In genomic region chr19:16041571-16042386, GRCh38 we compare ENCODE assay signal across 8 cellular contexts. TPM values are rescaled to one million over a fixed set of nuclear protein-coding genes. Genes with fewer than 3 reads are reported as not detected.
DNase-seq lines count a peak whose midpoint lies in the region; ATAC-seq, FAIRE-seq and TF ChIP-seq lines count a peak whose summit lies in the region.

No MANE protein-coding gene starts in this region.

- 29% methylated on average over 19 of the region's 29 CpGs for WGBS in A549 (ENCODE audit: missing lambda C conversion rate)

- no peaks in the 10 kb centered on the region for H3K36me3 Mint-ChIP-seq in dendritic cell treated with granulocyte-macrophage colony-stimulating factor and Interleukin-4, amounts not matched to agents 40 ng/mL and 50 ng/mL, for 4 days (ENCODE audit: low read depth)

- no peaks in the 10 kb centered on the region for H3K27me3 ChIP-seq in lower lobe of right lung (ENCODE audit: low read depth)

- peaks cover 8% of the 10 kb centered on the region for H3K4me1 Mint-ChIP-seq in dendritic cell treated with granulocyte-macrophage colony-stimulating factor and Interleukin-4, amounts not matched to agents 40 ng/mL and 50 ng/mL, for 4 days (ENCODE audit: low read depth)

- TF ChIP-seq POLR2A in A549 (IDR thresholded peaks at IDR 0.05; ENCODE audit: low read length): no peak

- no peak for FAIRE-seq in A549 (lab: Jason Lieb, UNC)

- H3K27ac ChIP-seq in A549 (peak overlapping the region; percentile 58 to 70), lower lobe of right lung (no peak overlapping the region)

- TF ChIP-seq RAD21 in A549 (conservative IDR thresholded peaks at IDR 0.05 in 1 of 2, IDR thresholded peaks at IDR 0.05 in 1 of 2): peak; percentile 89 to 90

- peak; percentile 82 to 95 for ATAC-seq in A549
- peak; percentile 91 to 94 for ATAC-seq in lower lobe of right lung
- ATAC-seq in HG03280 (IDR thresholded peaks at IDR 0.05; ENCODE audit: unreplicated experiment): no peak

- peak overlapping the region; percentile 6 for H3K4me3 Mint-ChIP-seq in dendritic cell treated with granulocyte-macrophage colony-stimulating factor and Interleukin-4, amounts not matched to agents 40 ng/mL and 50 ng/mL, for 4 days

- H3K4me1 ChIP-seq in A549: peaks cover 10% of the 10 kb centered on the region
- H3K4me1 ChIP-seq in lower lobe of right lung: peaks cover 15% of the 10 kb centered on the region

- no peaks in the 10 kb centered on the region for H3K9me3 Mint-ChIP-seq in dendritic cell treated with granulocyte-macrophage colony-stimulating factor and Interleukin-4, amounts not matched to agents 40 ng/mL and 50 ng/mL, for 4 days

- H3K9me3 ChIP-seq in A549: no peaks in the 10 kb centered on the region; the same call in 2 of the 3 replicates
- no peaks in the 10 kb centered on the region for H3K9me3 ChIP-seq in lower lobe of right lung

- in situ Hi-C loops in GM13977 (cut with MboI; ENCODE audit: low pct_unique_long_range_greater_than_20kb, low sequenced_read_pairs, unreplicated experiment): loop anchor here (10.0 kb wide), 1 partner anchor 343 kb away; no protein-coding TSS in a partner anchor

- POLR2A ChIA-PET in A549 (lab: Yijun Ruan, JAX): interaction anchor here (1.4 kb wide), 1 partner anchor 143 kb away, joined by 4 read pairs; the partner anchor contains the start of gene FAM32A

- CTCF ChIA-PET in A549 (lab: Yijun Ruan, JAX): interaction anchor here (0.6 to 4.3 kb wide), 42 partner anchors 9 to 1276 kb away, joined by 3 to 38 read pairs (median 4); partner anchors contain the start of genes CIB3, FAM32A, RAB8A and TPM4

- H3K4me2 ChIP-seq in A549: peak overlapping the region; percentile 84

- peak; percentile 84 for TF ChIP-seq CTCF in A549 (IDR thresholded peaks at IDR 0.05)
- peak; percentile 95 for TF ChIP-seq CTCF in GM13977 (IDR thresholded peaks at IDR 0.05; ENCODE audit: extremely low read depth, insufficient read depth, missing control alignments)
- TF ChIP-seq CTCF in lower lobe of right lung (IDR thresholded peaks at IDR 0.05): peak; percentile 99

- intact Hi-C loops in dendritic cell treated with granulocyte-macrophage colony-stimulating factor and Interleukin-4, amounts not matched to agents 40 ng/mL and 50 ng/mL, for 4 days (cut with micrococcal nuclease): loop anchor here (1.0 to 5.0 kb wide), 3 partner anchors 71 to 414 kb away; partner anchors contain the start of gene RAB8A
- intact Hi-C loops in lower lobe of right lung (cut with DNase I): loop anchor here (10.0 kb wide), 1 partner anchor 143 kb away; the partner anchor contains the start of gene FAM32A

- TF ChIP-seq EP300 in A549 (IDR thresholded peaks at IDR 0.05): no peak

- H3K4me3 ChIP-seq in A549: 0 out of 3 replicates have a peak overlapping the region, but pooled peaks have one; percentile 26
- no peak overlapping the region for H3K4me3 ChIP-seq in lower lobe of right lung

- H3K27me3 Mint-ChIP-seq in dendritic cell treated with granulocyte-macrophage colony-stimulating factor and Interleukin-4, amounts not matched to agents 40 ng/mL and 50 ng/mL, for 4 days: peaks cover 6% of the 10 kb centered on the region

- DNase-seq in A549 (ENCODE audit: low read depth in 1 of 2, low spot score in 1 of 2) (peak; percentile 59 to 79), GM13977 (ENCODE audit: low spot score) (peak; percentile 84), NCI-H226 (peak; percentile 22), lower lobe of right lung (peak; percentile 86)
- peak; percentile 68 to 75 for DNase-seq in activated CD4-positive, alpha-beta T cell treated with anti-CD3 and anti-CD28 coated beads, Interleukin-2, amount 50 U/mL, for 4 hours
- DNase-seq in stimulated activated CD4-positive, alpha-beta T cell treated with anti-CD3 and anti-CD28 coated beads, TNF-alpha, amount 100 ng/mL, for 24 hours (ENCODE audit: low read depth in 3 of 3): peak; percentile 61 to 73 (median 68)

- H3K27ac Mint-ChIP-seq in dendritic cell treated with granulocyte-macrophage colony-stimulating factor and Interleukin-4, amounts not matched to agents 40 ng/mL and 50 ng/mL, for 4 days: no peak overlapping the region

- no peaks in the 10 kb centered on the region for H3K36me3 ChIP-seq in lower lobe of right lung

TF ChIP-seq in A549, 52 proteins besides CTCF, POLR2A, EP300 and RAD21:
- no peak for TF ChIP-seq POLR2AphosphoS2 (conservative IDR thresholded peaks at IDR 0.05; ENCODE audit: low read length)
- no peak for TF ChIP-seq KDM5A (IDR thresholded peaks at IDR 0.05)
- TF ChIP-seq CHD4 (IDR thresholded peaks at IDR 0.05; ENCODE audit: borderline replicate concordance): no peak
- peak; percentile 82 for TF ChIP-seq SMC3 (IDR thresholded peaks at IDR 0.05)
- TF ChIP-seq TP53 (CRISPR knock-in tag; IDR thresholded peaks at IDR 0.05): no peak

RNA-seq across cellular contexts. Expression of gene TPM4, which starts 34.5 kb away (rescaled TPM):
- 474 and 777 TPM in 2 replicates for polyA plus RNA-seq in A549 (2011; rRNA removed)
- 359 and 388 TPM in 2 replicates for polyA plus RNA-seq in A549 (2012; cell fraction: cytosol; rRNA removed)
- 163 and 197 TPM in 2 replicates for polyA plus RNA-seq in A549 (2012; cell fraction: nucleus; rRNA removed)
- 610 to 921 TPM (median 860 TPM) in 3 replicates for polyA plus RNA-seq in A549 (2017; fragmentation: RNase III; extraction: RNeasy Plus Mini Kit Qiagen cat#74134 plus additional on column Dnase treatment)
- 186 and 201 TPM in 2 replicates for polyA minus RNA-seq in A549 (2011; rRNA and poly(A)+ RNA removed)
- 319 TPM for total RNA-seq in lower lobe of right lung

Comparison
In these comparisons a context has a peak if more than half of its experiments do, and no peak if none do; other contexts are left out.
1. DNase-seq: peak in every context shown above with its lines; median percentile 86 in lower lobe of right lung; 84 in GM13977; 72 in activated CD4-positive, alpha-beta T cell treated with anti-CD3 and anti-CD28 coated beads, Interleukin-2, amount 50 U/mL, for 4 hours; 69 in A549; 68 in stimulated activated CD4-positive, alpha-beta T cell treated with anti-CD3 and anti-CD28 coated beads, TNF-alpha, amount 100 ng/mL, for 24 hours; 22 in NCI-H226.